Comparison of ENCODE assay signal across 8 cellular contexts in the genomic region with DNA sequence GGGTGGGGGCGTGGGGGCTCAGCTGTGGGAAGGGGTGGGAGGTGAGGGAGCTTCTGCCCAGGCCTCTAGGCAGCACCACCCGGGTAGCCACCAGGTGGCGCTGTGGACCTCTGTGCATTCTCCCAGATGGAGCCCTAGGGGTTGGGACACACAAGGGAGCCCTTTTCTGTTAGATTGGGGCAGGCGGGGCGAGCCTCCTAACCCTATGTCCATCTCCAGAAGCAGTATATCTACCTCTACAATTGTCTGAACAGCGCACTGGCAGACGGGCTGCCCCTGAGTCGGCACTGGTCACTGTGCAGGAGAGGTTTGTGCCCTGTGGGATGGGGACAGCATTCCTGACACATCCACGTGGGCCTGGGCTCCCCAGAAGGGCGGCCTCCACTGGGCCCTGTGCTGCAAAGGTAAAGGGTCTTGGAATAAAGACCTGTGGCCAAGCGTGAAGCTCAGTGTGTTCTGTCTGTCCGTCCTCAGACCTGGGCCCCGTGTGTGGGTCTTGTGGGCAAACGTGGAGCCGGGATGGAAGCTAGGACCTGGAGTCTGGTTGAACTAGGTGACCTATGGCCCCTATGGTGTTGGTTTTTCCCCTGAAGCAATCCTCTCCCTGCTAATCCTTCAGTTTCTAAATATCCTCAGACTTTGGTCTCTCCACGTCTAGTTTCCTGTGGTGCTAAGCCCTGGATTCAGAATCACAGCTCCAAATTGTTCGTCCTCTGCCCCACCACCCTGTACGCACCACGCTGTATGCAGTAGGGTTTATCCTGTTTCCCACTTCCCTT. TPM values are rescaled to one million over a fixed set of nuclear protein-coding genes. Genes with fewer than 3 reads are reported as not detected.
A peak's percentile ranks its signal among the peaks of the same experiment; 100 is the strongest.
DNase-seq lines count a peak whose midpoint lies in the region; ATAC-seq and TF ChIP-seq lines count a peak whose summit lies in the region.

No MANE protein-coding gene starts in this region.

- H3K9me3 ChIP-seq in DND-41 (ENCODE audit: insufficient read depth, low read length, severe bottlenecking) (no peaks in the 10 kb centered on the region), SK-N-SH (no peaks in the 10 kb centered on the region), prostate gland (no peaks in the 10 kb centered on the region)

- H3K9ac ChIP-seq in DND-41 (ENCODE audit: low read depth, low read length) = no peak overlapping the region
- H3K9ac ChIP-seq in SK-N-SH = no peak overlapping the region

- H3K9me2 ChIP-seq in SK-N-SH = no peaks in the 10 kb centered on the region

- TF ChIP-seq EP300 in SK-N-SH (IDR thresholded peaks at IDR 0.05; ENCODE audit: borderline replicate concordance in 1 of 2, low read depth in 1 of 2, low read length in 1 of 2) = no peak

- H3K4me3 ChIP-seq in DND-41 (ENCODE audit: low read depth in 1 of 2, low read length in 2 of 2) (no peak overlapping the region), SK-N-SH (ENCODE audit: low read depth in 2 of 2, low read length in 1 of 2) (no peak overlapping the region; a peak in 1 of 4 replicates), prostate gland (no peak overlapping the region)

- H3K27me3 ChIP-seq in DND-41 (ENCODE audit: insufficient read depth, low read length, poor library complexity) = peaks cover 4% of the 10 kb centered on the region
- H3K27me3 ChIP-seq in SK-N-SH (ENCODE audit: insufficient read depth) = peaks cover 10% of the 10 kb centered on the region; the same call in 1 of the 2 replicates
- peaks cover 5% of the 10 kb centered on the region for H3K27me3 ChIP-seq in prostate gland (replicated peaks; ENCODE audit: insufficient read depth)

- TF ChIP-seq POLR2A in prostate gland (IDR thresholded peaks at IDR 0.05) (no peak), GM18505 (IDR thresholded peaks at IDR 0.05; ENCODE audit: borderline replicate concordance, extremely low read depth, insufficient read depth, insufficient read length) (no peak)

- TF ChIP-seq RAD21 in SK-N-SH (IDR thresholded peaks at IDR 0.05; ENCODE audit: low read length) = peak; percentile 59

- peak; percentile 82 for DNase-seq in DND-41
- DNase-seq in HuH-7.5 (ENCODE audit: low spot score) = peak; percentile 78
- peak; percentile 84 for DNase-seq in SK-N-SH
- DNase-seq in activated naive CD4-positive, alpha-beta T cell (lab: John Stamatoyannopoulos, UW) = peak; percentile 66 to 79 (median 71)
- peak; percentile 69 for DNase-seq in glomerular visceral epithelial cell (ENCODE audit: extremely low spot score)
- peak; percentile 62 for DNase-seq in prostate gland (ENCODE audit: low spot score)

- TF ChIP-seq CTCF in DND-41 (IDR thresholded peaks at IDR 0.05; ENCODE audit: borderline replicate concordance, extremely low read depth, low read length, poor library complexity, severe bottlenecking) (peak; percentile 74), SK-N-SH (IDR thresholded peaks at IDR 0.05) (peak; percentile 74), prostate gland (IDR thresholded peaks at IDR 0.05) (peak; percentile 66 to 81 (median 77))

- 65% methylated on average over 16 of the region's 19 CpGs for WGBS in SK-N-SH (ENCODE audit: low lambda C conversion rate)
- 67% methylated on average over 18 of the region's 19 CpGs for WGBS in prostate gland

- H3K79me2 ChIP-seq in DND-41 (ENCODE audit: insufficient read depth, low read length) = no peaks in the 10 kb centered on the region
- no peaks in the 10 kb centered on the region for H3K79me2 ChIP-seq in SK-N-SH (ENCODE audit: insufficient read depth)

- H3K36me3 ChIP-seq in DND-41 (ENCODE audit: insufficient read depth, low read length) = no peaks in the 10 kb centered on the region
- H3K36me3 ChIP-seq in SK-N-SH (replicated peaks in 1 of 2; ENCODE audit: control insufficient read depth in 1 of 2, insufficient read depth in 2 of 2, low read length in 1 of 2) = no peaks in the 10 kb centered on the region
- no peaks in the 10 kb centered on the region for H3K36me3 ChIP-seq in prostate gland

- H3K27ac ChIP-seq in DND-41 (ENCODE audit: low read length) (no peak overlapping the region), SK-N-SH (ENCODE audit: low read depth in 2 of 2, low read length in 1 of 2) (no peak overlapping the region), prostate gland (no peak overlapping the region)

- intact Hi-C loops in prostate gland (cut with DNase I) = loop anchor here (5.0 kb wide), 1 partner anchor 528 kb away; no protein-coding TSS in a partner anchor

- H4K20me1 ChIP-seq in DND-41 (ENCODE audit: insufficient read depth, low read length) = peaks cover 7% of the 10 kb centered on the region; the same call in 1 of the 2 replicates
- no peaks in the 10 kb centered on the region for H4K20me1 ChIP-seq in SK-N-SH (ENCODE audit: insufficient read depth)

- no peaks in the 10 kb centered on the region for H3F3A ChIP-seq in SK-N-SH (replicated peaks; ENCODE audit: insufficient read depth)

- no peak overlapping the region for H2AFZ ChIP-seq in DND-41 (ENCODE audit: low read depth, low read length)
- no peak overlapping the region for H2AFZ ChIP-seq in SK-N-SH (ENCODE audit: low read depth)

- H3K4me2 ChIP-seq in DND-41 (ENCODE audit: insufficient read depth, low read length) = no peak overlapping the region
- H3K4me2 ChIP-seq in SK-N-SH = no peak overlapping the region

- CTCF ChIA-PET in SK-N-SH (lab: Yijun Ruan, JAX) = interaction anchor here (0.6 to 8.1 kb wide), 39 partner anchors 10 to 530 kb away, joined by 3 to 187 read pairs (median 5); no protein-coding TSS in a partner anchor

- POLR2A ChIA-PET in SK-N-SH (lab: Yijun Ruan, JAX) = no interaction called here

- H3K4me1 ChIP-seq in DND-41 (ENCODE audit: insufficient read depth, low read length) (0 out of 2 replicates have a peak, but pooled peaks cover 5% of the 10 kb centered on the region), SK-N-SH (ENCODE audit: control insufficient read depth in 1 of 2, insufficient read depth in 2 of 2, low read depth in 1 of 2, low read length in 1 of 2) (peaks cover 0 to 15% of the 10 kb centered on the region in 2 experiments; a peak in 1 of 4 replicates), prostate gland (replicated peaks) (peaks cover 3% of the 10 kb centered on the region)

- peak; percentile 88 for ATAC-seq in DND-41 (ENCODE audit: insufficient read depth, low read depth)
- ATAC-seq in GM18505 (IDR thresholded peaks at IDR 0.05; ENCODE audit: unreplicated experiment) = no peak
- no peak for ATAC-seq in GM18861 (IDR thresholded peaks at IDR 0.05; ENCODE audit: unreplicated experiment)

TF ChIP-seq in SK-N-SH, 30 proteins besides CTCF, POLR2A, EP300 and RAD21:
- TF ChIP-seq, protein P1, sequence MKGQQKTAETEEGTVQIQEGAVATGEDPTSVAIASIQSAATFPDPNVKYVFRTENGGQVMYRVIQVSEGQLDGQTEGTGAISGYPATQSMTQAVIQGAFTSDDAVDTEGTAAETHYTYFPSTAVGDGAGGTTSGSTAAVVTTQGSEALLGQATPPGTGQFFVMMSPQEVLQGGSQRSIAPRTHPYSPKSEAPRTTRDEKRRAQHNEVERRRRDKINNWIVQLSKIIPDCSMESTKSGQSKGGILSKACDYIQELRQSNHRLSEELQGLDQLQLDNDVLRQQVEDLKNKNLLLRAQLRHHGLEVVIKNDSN (IDR thresholded peaks at IDR 0.05; ENCODE audit: borderline replicate concordance, low read depth) = no peak
- peak; percentile 49 for TF ChIP-seq SMC3 (IDR thresholded peaks at IDR 0.05; ENCODE audit: low read depth, low read length)
TF ChIP-seq in SK-N-SH: peak in this region for 1.

RNA-seq across cellular contexts. Expression of gene LGR6, which starts 4.4 kb away (rescaled TPM):
- 0.03 TPM in 1 of 2 replicates, not detected in the other for polyA plus RNA-seq in SK-N-SH (2012; rRNA removed)
- 0.03 TPM in 1 of 2 replicates, not detected in the other for polyA plus RNA-seq in SK-N-SH (2012; cell fraction: cytosol; rRNA removed)
- polyA plus RNA-seq in SK-N-SH (2012; cell fraction: nucleus; rRNA removed) = 0.06 TPM in 1 of 2 replicates, not detected in the other
- total RNA-seq in prostate gland = 10 to 100 TPM in 1 of 2 donors, 1 to 10 TPM in 1; 8.0 to 25.6 TPM

RNA-seq across cellular contexts. Expression of gene PTPN7, which starts 28.8 kb away (rescaled TPM):
- not detected in 2 replicates for polyA plus RNA-seq in SK-N-SH (2012; rRNA removed)
- polyA plus RNA-seq in SK-N-SH (2012; cell fraction: cytosol; rRNA removed) = 0.01 TPM in 1 of 2 replicates, not detected in the other
- polyA plus RNA-seq in SK-N-SH (2012; cell fraction: nucleus; rRNA removed) = not detected in 2 replicates
- 10 to 100 TPM in 1 of 2 donors, under 1 TPM in 1; 0.73 to 61.8 TPM for total RNA-seq in prostate gland

RNA-seq across cellular contexts. Expression of gene ARL8A, which starts 44.7 kb away (rescaled TPM):
- polyA plus RNA-seq in SK-N-SH (2012; rRNA removed) = 62.0 and 66.9 TPM in 2 replicates
- polyA plus RNA-seq in SK-N-SH (2012; cell fraction: cytosol; rRNA removed) = 47.7 and 57.8 TPM in 2 replicates
- 77.1 and 78.7 TPM in 2 replicates for polyA plus RNA-seq in SK-N-SH (2012; cell fraction: nucleus; rRNA removed)
- 100 to 1,000 TPM in 1 of 2 donors, 10 to 100 TPM in 1; 39.9 to 102 TPM for total RNA-seq in prostate gland
